Comparison of ENCODE assay signal across 1 cellular context in genomic region chr9:129139993-129140396, GRCh38.
TF ChIP-seq lines count a peak whose summit lies in the region.

No MANE protein-coding gene starts in this region.

TF ChIP-seq in K562, 482 proteins besides CTCF, POLR2A, EP300 and RAD21 (continued from another document and continues in another):
- peak; percentile 34; the same call in 1 of the 2 replicates for TF ChIP-seq MEF2A (IDR thresholded peaks at IDR 0.05; ENCODE audit: control insufficient read depth, low read depth, low read length)
- no peak for TF ChIP-seq HDAC3 (IDR thresholded peaks at IDR 0.05; ENCODE audit: borderline replicate concordance, partially characterized antibody)
- TF ChIP-seq, protein P1, sequence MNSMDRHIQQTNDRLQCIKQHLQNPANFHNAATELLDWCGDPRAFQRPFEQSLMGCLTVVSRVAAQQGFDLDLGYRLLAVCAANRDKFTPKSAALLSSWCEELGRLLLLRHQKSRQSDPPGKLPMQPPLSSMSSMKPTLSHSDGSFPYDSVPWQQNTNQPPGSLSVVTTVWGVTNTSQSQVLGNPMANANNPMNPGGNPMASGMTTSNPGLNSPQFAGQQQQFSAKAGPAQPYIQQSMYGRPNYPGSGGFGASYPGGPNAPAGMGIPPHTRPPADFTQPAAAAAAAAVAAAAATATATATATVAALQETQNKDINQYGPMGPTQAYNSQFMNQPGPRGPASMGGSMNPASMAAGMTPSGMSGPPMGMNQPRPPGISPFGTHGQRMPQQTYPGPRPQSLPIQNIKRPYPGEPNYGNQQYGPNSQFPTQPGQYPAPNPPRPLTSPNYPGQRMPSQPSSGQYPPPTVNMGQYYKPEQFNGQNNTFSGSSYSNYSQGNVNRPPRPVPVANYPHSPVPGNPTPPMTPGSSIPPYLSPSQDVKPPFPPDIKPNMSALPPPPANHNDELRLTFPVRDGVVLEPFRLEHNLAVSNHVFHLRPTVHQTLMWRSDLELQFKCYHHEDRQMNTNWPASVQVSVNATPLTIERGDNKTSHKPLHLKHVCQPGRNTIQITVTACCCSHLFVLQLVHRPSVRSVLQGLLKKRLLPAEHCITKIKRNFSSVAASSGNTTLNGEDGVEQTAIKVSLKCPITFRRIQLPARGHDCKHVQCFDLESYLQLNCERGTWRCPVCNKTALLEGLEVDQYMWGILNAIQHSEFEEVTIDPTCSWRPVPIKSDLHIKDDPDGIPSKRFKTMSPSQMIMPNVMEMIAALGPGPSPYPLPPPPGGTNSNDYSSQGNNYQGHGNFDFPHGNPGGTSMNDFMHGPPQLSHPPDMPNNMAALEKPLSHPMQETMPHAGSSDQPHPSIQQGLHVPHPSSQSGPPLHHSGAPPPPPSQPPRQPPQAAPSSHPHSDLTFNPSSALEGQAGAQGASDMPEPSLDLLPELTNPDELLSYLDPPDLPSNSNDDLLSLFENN (IDR thresholded peaks at IDR 0.05; ENCODE audit: low read depth in 2 of 2, low read length in 2 of 2): peak in 1 of 2 experiments; percentile 19; a peak in 1 of 4 replicates
- TF ChIP-seq SMARCE1 (IDR thresholded peaks at IDR 0.05): peak; percentile 62; the same call in 1 of the 2 replicates
- no peak for TF ChIP-seq ERF (CRISPR knock-in tag; IDR thresholded peaks at IDR 0.05)
- peak; percentile 59; the same call in 1 of the 2 replicates for TF ChIP-seq MTA3 (IDR thresholded peaks at IDR 0.05; ENCODE audit: borderline replicate concordance)
- TF ChIP-seq RCOR1 (IDR thresholded peaks at IDR 0.05; ENCODE audit: borderline replicate concordance in 1 of 2, low read depth in 2 of 2, low read length in 2 of 2): peak in 1 of 2 experiments; percentile 69; a peak in 1 of 4 replicates
- TF ChIP-seq BCLAF1 (IDR thresholded peaks at IDR 0.05; ENCODE audit: borderline replicate concordance in 1 of 2, control insufficient read depth in 1 of 2, low read depth in 2 of 2, low read length in 1 of 2): 0 out of 4 replicates have a peak, but pooled peaks of 1 of the 2 experiments have one; percentile 18
- TF ChIP-seq ZNF589 (CRISPR knock-in tag; IDR thresholded peaks at IDR 0.05; ENCODE audit: low read depth): 0 out of 2 replicates have a peak, but pooled peaks have one; percentile 15
- TF ChIP-seq MYNN (IDR thresholded peaks at IDR 0.05): no peak
- TF ChIP-seq MYNN (CRISPR knock-in tag; IDR thresholded peaks at IDR 0.05): no peak
- peak; percentile 45 for TF ChIP-seq E2F8 (IDR thresholded peaks at IDR 0.05; ENCODE audit: low read depth, partially characterized antibody)
- peak; percentile 43; the same call in 1 of the 2 replicates for TF ChIP-seq CHD2 (IDR thresholded peaks at IDR 0.05; ENCODE audit: low read depth, low read length)
- TF ChIP-seq TRIM28 (IDR thresholded peaks at IDR 0.05): no peak
- TF ChIP-seq, protein P2, sequence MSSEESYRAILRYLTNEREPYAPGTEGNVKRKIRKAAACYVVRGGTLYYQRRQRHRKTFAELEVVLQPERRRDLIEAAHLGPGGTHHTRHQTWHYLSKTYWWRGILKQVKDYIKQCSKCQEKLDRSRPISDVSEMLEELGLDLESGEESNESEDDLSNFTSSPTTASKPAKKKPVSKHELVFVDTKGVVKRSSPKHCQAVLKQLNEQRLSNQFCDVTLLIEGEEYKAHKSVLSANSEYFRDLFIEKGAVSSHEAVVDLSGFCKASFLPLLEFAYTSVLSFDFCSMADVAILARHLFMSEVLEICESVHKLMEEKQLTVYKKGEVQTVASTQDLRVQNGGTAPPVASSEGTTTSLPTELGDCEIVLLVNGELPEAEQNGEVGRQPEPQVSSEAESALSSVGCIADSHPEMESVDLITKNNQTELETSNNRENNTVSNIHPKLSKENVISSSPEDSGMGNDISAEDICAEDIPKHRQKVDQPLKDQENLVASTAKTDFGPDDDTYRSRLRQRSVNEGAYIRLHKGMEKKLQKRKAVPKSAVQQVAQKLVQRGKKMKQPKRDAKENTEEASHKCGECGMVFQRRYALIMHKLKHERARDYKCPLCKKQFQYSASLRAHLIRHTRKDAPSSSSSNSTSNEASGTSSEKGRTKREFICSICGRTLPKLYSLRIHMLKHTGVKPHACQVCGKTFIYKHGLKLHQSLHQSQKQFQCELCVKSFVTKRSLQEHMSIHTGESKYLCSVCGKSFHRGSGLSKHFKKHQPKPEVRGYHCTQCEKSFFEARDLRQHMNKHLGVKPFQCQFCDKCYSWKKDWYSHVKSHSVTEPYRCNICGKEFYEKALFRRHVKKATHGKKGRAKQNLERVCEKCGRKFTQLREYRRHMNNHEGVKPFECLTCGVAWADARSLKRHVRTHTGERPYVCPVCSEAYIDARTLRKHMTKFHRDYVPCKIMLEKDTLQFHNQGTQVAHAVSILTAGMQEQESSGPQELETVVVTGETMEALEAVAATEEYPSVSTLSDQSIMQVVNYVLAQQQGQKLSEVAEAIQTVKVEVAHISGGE (CRISPR knock-in tag; IDR thresholded peaks at IDR 0.05): peak; percentile 29 to 93 (median 86); a peak in 3 of 6 replicates
- TF ChIP-seq, protein P3, sequence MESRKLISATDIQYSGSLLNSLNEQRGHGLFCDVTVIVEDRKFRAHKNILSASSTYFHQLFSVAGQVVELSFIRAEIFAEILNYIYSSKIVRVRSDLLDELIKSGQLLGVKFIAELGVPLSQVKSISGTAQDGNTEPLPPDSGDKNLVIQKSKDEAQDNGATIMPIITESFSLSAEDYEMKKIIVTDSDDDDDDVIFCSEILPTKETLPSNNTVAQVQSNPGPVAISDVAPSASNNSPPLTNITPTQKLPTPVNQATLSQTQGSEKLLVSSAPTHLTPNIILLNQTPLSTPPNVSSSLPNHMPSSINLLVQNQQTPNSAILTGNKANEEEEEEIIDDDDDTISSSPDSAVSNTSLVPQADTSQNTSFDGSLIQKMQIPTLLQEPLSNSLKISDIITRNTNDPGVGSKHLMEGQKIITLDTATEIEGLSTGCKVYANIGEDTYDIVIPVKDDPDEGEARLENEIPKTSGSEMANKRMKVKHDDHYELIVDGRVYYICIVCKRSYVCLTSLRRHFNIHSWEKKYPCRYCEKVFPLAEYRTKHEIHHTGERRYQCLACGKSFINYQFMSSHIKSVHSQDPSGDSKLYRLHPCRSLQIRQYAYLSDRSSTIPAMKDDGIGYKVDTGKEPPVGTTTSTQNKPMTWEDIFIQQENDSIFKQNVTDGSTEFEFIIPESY (CRISPR knock-in tag; IDR thresholded peaks at IDR 0.05): no peak
- TF ChIP-seq MAZ (CRISPR knock-in tag; conservative IDR thresholded peaks at IDR 0.05 in 1 of 2, IDR thresholded peaks at IDR 0.05 in 1 of 2): peak; percentile 29 to 70; a peak in 2 of 4 replicates
- TF ChIP-seq, protein P4, sequence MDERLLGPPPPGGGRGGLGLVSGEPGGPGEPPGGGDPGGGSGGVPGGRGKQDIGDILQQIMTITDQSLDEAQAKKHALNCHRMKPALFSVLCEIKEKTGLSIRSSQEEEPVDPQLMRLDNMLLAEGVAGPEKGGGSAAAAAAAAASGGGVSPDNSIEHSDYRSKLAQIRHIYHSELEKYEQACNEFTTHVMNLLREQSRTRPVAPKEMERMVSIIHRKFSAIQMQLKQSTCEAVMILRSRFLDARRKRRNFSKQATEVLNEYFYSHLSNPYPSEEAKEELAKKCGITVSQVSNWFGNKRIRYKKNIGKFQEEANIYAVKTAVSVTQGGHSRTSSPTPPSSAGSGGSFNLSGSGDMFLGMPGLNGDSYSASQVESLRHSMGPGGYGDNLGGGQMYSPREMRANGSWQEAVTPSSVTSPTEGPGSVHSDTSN (CRISPR knock-in tag; IDR thresholded peaks at IDR 0.05; ENCODE audit: low read depth): no peak
- TF ChIP-seq, protein P4 (tag; conservative IDR thresholded peaks at IDR 0.05; ENCODE audit: low read depth): 0 out of 2 replicates have a peak, but pooled peaks have one; percentile 45
- TF ChIP-seq, protein P5, sequence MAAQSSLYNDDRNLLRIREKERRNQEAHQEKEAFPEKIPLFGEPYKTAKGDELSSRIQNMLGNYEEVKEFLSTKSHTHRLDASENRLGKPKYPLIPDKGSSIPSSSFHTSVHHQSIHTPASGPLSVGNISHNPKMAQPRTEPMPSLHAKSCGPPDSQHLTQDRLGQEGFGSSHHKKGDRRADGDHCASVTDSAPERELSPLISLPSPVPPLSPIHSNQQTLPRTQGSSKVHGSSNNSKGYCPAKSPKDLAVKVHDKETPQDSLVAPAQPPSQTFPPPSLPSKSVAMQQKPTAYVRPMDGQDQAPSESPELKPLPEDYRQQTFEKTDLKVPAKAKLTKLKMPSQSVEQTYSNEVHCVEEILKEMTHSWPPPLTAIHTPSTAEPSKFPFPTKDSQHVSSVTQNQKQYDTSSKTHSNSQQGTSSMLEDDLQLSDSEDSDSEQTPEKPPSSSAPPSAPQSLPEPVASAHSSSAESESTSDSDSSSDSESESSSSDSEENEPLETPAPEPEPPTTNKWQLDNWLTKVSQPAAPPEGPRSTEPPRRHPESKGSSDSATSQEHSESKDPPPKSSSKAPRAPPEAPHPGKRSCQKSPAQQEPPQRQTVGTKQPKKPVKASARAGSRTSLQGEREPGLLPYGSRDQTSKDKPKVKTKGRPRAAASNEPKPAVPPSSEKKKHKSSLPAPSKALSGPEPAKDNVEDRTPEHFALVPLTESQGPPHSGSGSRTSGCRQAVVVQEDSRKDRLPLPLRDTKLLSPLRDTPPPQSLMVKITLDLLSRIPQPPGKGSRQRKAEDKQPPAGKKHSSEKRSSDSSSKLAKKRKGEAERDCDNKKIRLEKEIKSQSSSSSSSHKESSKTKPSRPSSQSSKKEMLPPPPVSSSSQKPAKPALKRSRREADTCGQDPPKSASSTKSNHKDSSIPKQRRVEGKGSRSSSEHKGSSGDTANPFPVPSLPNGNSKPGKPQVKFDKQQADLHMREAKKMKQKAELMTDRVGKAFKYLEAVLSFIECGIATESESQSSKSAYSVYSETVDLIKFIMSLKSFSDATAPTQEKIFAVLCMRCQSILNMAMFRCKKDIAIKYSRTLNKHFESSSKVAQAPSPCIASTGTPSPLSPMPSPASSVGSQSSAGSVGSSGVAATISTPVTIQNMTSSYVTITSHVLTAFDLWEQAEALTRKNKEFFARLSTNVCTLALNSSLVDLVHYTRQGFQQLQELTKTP (IDR thresholded peaks at IDR 0.05; ENCODE audit: low read depth in 1 of 2, partially characterized antibody in 2 of 2): peak in 1 of 2 experiments; percentile 87
- TF ChIP-seq MEF2D (tag; conservative IDR thresholded peaks at IDR 0.05; ENCODE audit: low read depth): peak; percentile 83
- peak; percentile 75 for TF ChIP-seq ZNF584 (CRISPR knock-in tag; IDR thresholded peaks at IDR 0.05; ENCODE audit: low read depth)
- TF ChIP-seq ZBTB7A (IDR thresholded peaks at IDR 0.05; ENCODE audit: borderline replicate concordance, control insufficient read depth, low read depth, low read length): 0 out of 2 replicates have a peak, but pooled peaks have one; percentile 38
- TF ChIP-seq YY1 (IDR thresholded peaks at IDR 0.05; ENCODE audit: borderline replicate concordance in 1 of 3, control insufficient read depth in 1 of 3, extremely low read depth in 1 of 3, insufficient read depth in 3 of 3, insufficient read length in 1 of 3, insufficient replicate concordance in 2 of 3, low read depth in 1 of 3, low read length in 2 of 3): peak; percentile 59 to 96 (median 91)
- peak; percentile 5 for TF ChIP-seq FOS (IDR thresholded peaks at IDR 0.05; ENCODE audit: extremely low read depth, insufficient read length)
- TF ChIP-seq CHD1 (IDR thresholded peaks at IDR 0.05; ENCODE audit: low read length): peak; percentile 53
- TF ChIP-seq CXXC5 (CRISPR knock-in tag; IDR thresholded peaks at IDR 0.05): 0 out of 2 replicates have a peak, but pooled peaks have one; percentile 58
- TF ChIP-seq HCFC1 (IDR thresholded peaks at IDR 0.05; ENCODE audit: low read depth, low read length): peak; percentile 50; the same call in 1 of the 2 replicates
- no peak for TF ChIP-seq ZNF79 (CRISPR knock-in tag; IDR thresholded peaks at IDR 0.05; ENCODE audit: low read depth)
